In genomic region chr9:89440548-89440947, GRCh38 we compare ENCODE assay signal across 12 cellular contexts. TPM values are rescaled to one million over a fixed set of nuclear protein-coding genes. Genes with fewer than 3 reads are reported as not detected.
DNase-seq lines count a peak whose midpoint lies in the region; ATAC-seq and TF ChIP-seq lines count a peak whose summit lies in the region.
"Had no signal": no experiment of that assay in that cellular context is flagged by ENCODE, and none has a peak within 500 bp of the region (broad histone marks: within the 10 kb centered on the region; RNA-seq: fewer than 3 reads in every experiment).

No MANE protein-coding gene starts in this region.

- DNase-seq in stimulated activated naive CD4-positive, alpha-beta T cell treated with Interleukin-2 at 50 U/mL for 16 hours (lab: John Stamatoyannopoulos, UW), result peak; percentile 24
- DNase-seq in stimulated activated naive CD4-positive, alpha-beta T cell (lab: John Stamatoyannopoulos, UW), result no peak
- DNase-seq in activated naive CD4-positive, alpha-beta T cell treated with anti-CD3 and anti-CD28 coated beads, Interleukin-2, amount 50 U/mL, for 72 hours (ENCODE audit: low spot score in 2 of 2), result no peak
- DNase-seq in lung (ENCODE audit: low spot score) (peak; percentile 80), aorta (peak in 1 of 2 donors; percentile 73), NCI-H146 treated with DMSO at 0.1 percent for 48 hours (lab: John Stamatoyannopoulos, UW; ENCODE audit: unreplicated experiment) (no peak)
- no peak for DNase-seq in stimulated activated CD8-positive, alpha-beta memory T cell treated with anti-CD3 and anti-CD28 coated beads, Interleukin-4, amount 100 ng/mL, for 48 hours
- DNase-seq: colonic mucosa, PC-3 had no signal

- peak; percentile 17 to 66 for ATAC-seq in activated naive CD4-positive, alpha-beta T cell treated with anti-CD3 and anti-CD28 coated beads, Interleukin-2, amount 50 U/mL, for 72 hours
- ATAC-seq in lung (ENCODE audit: insufficient read depth, low FRiP score) (peak; percentile 50), aorta (ENCODE audit: low FRiP score) (peak; percentile 4), GM18520 (IDR thresholded peaks at IDR 0.05; ENCODE audit: unreplicated experiment) (no peak)
- ATAC-seq: PC-3 had no signal

- H3K9me3 ChIP-seq in lung (ENCODE audit: control insufficient read depth in 2 of 2, insufficient read depth in 1 of 2, low read length in 1 of 2), result no peaks in the 10 kb centered on the region
- no peaks in the 10 kb centered on the region for H3K9me3 ChIP-seq in aorta (ENCODE audit: control insufficient read depth, low read length)
- H3K9me3 ChIP-seq: colonic mucosa had no signal

- H3K4me1 ChIP-seq in lung (ENCODE audit: control insufficient read depth in 2 of 2, insufficient read depth in 2 of 2, low read length in 2 of 2) (peaks cover 0 to 37% of the 10 kb centered on the region in 2 donors), aorta (ENCODE audit: control insufficient read depth in 1 of 2, insufficient read depth in 2 of 2, low read length in 2 of 2) (no peaks in the 10 kb centered on the region)
- H3K4me1 ChIP-seq: parathyroid adenoma had no signal

- peaks cover 6 to 28% of the 10 kb centered on the region in 2 donors for H3K36me3 Mint-ChIP-seq in activated naive CD4-positive, alpha-beta T cell treated with anti-CD3 and anti-CD28 coated beads, Interleukin-2, amount 50 U/mL, for 72 hours

- peaks cover 0 to 3% of the 10 kb centered on the region in 2 donors for H3K36me3 ChIP-seq in lung (ENCODE audit: control insufficient read depth in 2 of 2, insufficient read depth in 2 of 2, low read length in 2 of 2)
- no peaks in the 10 kb centered on the region for H3K36me3 ChIP-seq in aorta (ENCODE audit: control insufficient read depth in 1 of 2, insufficient read depth in 2 of 2, low read length in 1 of 2)
- H3K36me3 ChIP-seq: colonic mucosa had no signal

- intact Hi-C loops in aorta (cut with DNase I), result no loop called here

- WGBS in lung, 2 donors, result 33 to 44% methylated on average over 7 of the region's 7 CpGs
- 84 to 88% methylated on average over 7 of the region's 7 CpGs for WGBS in aorta, 2 donors

- H3K27me3 ChIP-seq in lung (ENCODE audit: control insufficient read depth, insufficient read depth) (no peaks in the 10 kb centered on the region), aorta (ENCODE audit: control insufficient read depth in 1 of 2, insufficient read depth in 2 of 2, low read length in 1 of 2) (no peaks in the 10 kb centered on the region)
- H3K27me3 ChIP-seq: colonic mucosa had no signal

- H3K4me3 ChIP-seq in lung (no peak overlapping the region), aorta (ENCODE audit: low read length in 2 of 2) (no peak overlapping the region)
- H3K4me3 ChIP-seq: colonic mucosa had no signal

- H3K27ac ChIP-seq in lung (ENCODE audit: low read depth in 1 of 2, low read length in 1 of 2) (peak overlapping the region in 1 of 2 donors; percentile 77), aorta (ENCODE audit: low read depth in 1 of 2, low read length in 2 of 2) (no peak overlapping the region)
- H3K27ac ChIP-seq: colonic mucosa, KMS-11, parathyroid adenoma had no signal

- peak overlapping the region; percentile 90 to 93 for H3K27ac Mint-ChIP-seq in activated naive CD4-positive, alpha-beta T cell treated with anti-CD3 and anti-CD28 coated beads, Interleukin-2, amount 50 U/mL, for 72 hours

- no peaks in the 10 kb centered on the region for H3K9me3 Mint-ChIP-seq in activated naive CD4-positive, alpha-beta T cell treated with anti-CD3 and anti-CD28 coated beads, Interleukin-2, amount 50 U/mL, for 72 hours

- no peak for TF ChIP-seq CTCF in lung (IDR thresholded peaks at IDR 0.05; ENCODE audit: control extremely low read depth, extremely low read depth)

RNA-seq across cellular contexts. Expression of gene SEMA4D, which starts 57.4 kb away (rescaled TPM):
- total RNA-seq in activated naive CD4-positive, alpha-beta T cell treated with anti-CD3 and anti-CD28 coated beads, Interleukin-2, amount 50 U/mL, for 72 hours, result 100 to 1,000 TPM; 211 to 278 TPM
- total RNA-seq in lung, result 10 to 100 TPM; 26.2 to 61.5 TPM
- 10 to 100 TPM in 1 of 2 donors, 1 to 10 TPM in 1; 6.7 to 31.9 TPM for polyA plus RNA-seq in lung
- total RNA-seq in aorta, result 10 to 100 TPM; 24.7 to 26.2 TPM
- 1 to 10 TPM; 1.4 to 2.4 TPM for polyA plus RNA-seq in aorta

Comparison
In these comparisons a context has a peak if more than half of its experiments do, and no peak if none do; other contexts are left out.
1. DNase-seq: peak in stimulated activated naive CD4-positive, alpha-beta T cell treated with Interleukin-2 at 50 U/mL for 16 hours (single experiment) and lung (single experiment); none in stimulated activated naive CD4-positive, alpha-beta T cell (0 of 6), activated naive CD4-positive, alpha-beta T cell treated with anti-CD3 and anti-CD28 coated beads, Interleukin-2, amount 50 U/mL, for 72 hours (0 of 2), NCI-H146 treated with DMSO at 0.1 percent for 48 hours (single experiment) and stimulated activated CD8-positive, alpha-beta memory T cell treated with anti-CD3 and anti-CD28 coated beads, Interleukin-4, amount 100 ng/mL, for 48 hours (single experiment).